Comparison of ENCODE assay signal across 14 cellular contexts in the genomic region with DNA sequence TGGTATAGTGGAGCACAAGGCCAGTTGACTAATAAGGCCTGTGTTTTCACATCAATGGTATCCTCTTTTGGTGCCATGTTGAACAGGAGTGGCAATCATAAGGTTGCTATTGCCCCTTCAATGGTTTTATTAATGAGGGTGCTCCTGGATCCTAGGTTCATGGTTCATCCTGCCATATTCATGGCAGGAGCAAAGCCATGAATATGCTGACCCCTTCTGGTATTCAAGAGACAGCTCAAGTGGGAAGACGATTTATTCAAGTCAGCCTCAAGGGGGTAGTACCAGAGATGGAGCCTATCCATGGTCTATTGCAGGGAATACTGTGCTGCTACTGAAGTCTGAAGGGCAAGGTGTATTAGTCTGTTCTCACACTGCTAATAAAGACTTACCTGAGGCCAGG. TPM values are rescaled to one million over a fixed set of nuclear protein-coding genes. Genes with fewer than 3 reads are reported as not detected.
DNase-seq lines count a peak whose midpoint lies in the region; TF ChIP-seq lines count a peak whose summit lies in the region.
"Had no signal": no experiment of that assay in that cellular context is flagged by ENCODE, and none has a peak within 500 bp of the region (broad histone marks: within the 10 kb centered on the region; RNA-seq: fewer than 3 reads in every experiment).

No MANE protein-coding gene starts in this region.

- TF ChIP-seq POLR2A in breast epithelium (IDR thresholded peaks at IDR 0.05) (no peak), transverse colon (IDR thresholded peaks at IDR 0.05) (no peak), prostate gland (IDR thresholded peaks at IDR 0.05) (no peak)

- CTCF ChIA-PET in mammary epithelial cell (lab: Charles Lee; ENCODE audit: low non-redundant PET) (no interaction called here), GM10248 (lab: Yijun Ruan, JAX) (interaction anchor here (1.4 kb wide), 1 partner anchor 41 kb away, joined by 3 read pairs; no protein-coding TSS in a partner anchor)

- H3K4me3 ChIP-seq in breast epithelium (no peak overlapping the region), mammary epithelial cell (replicated peaks in 1 of 3; ENCODE audit: insufficient read depth in 1 of 3, low read depth in 2 of 3, low read length in 3 of 3) (no peak overlapping the region), OCI-LY1 (ENCODE audit: low read depth, low read length, poor library complexity, severe bottlenecking) (no peak overlapping the region), fibroblast of mammary gland (ENCODE audit: control insufficient read depth, low read depth, low read length) (no peak overlapping the region), transverse colon (no peak overlapping the region), prostate gland (no peak overlapping the region)
- H3K4me3 ChIP-seq: gastrocnemius medialis, HAP-1 had no signal

- intact Hi-C loops in breast epithelium (cut with DNase I; ENCODE audit: low total_unique reads) (no loop called here), mammary epithelial cell (cut with micrococcal nuclease) (no loop called here), transverse colon (cut with DNase I; ENCODE audit: low total_unique reads) (no loop called here), prostate gland (cut with DNase I) (no loop called here)

- no peaks in the 10 kb centered on the region for H4K20me1 ChIP-seq in mammary epithelial cell (ENCODE audit: insufficient read depth, low read length)
- no peaks in the 10 kb centered on the region for H4K20me1 ChIP-seq in OCI-LY1 (ENCODE audit: insufficient read depth, low read length)

- H3K9me2 ChIP-seq in OCI-LY1 (ENCODE audit: low read depth, low read length): no peaks in the 10 kb centered on the region

- H3K27ac ChIP-seq in breast epithelium (peak overlapping the region; percentile 58 to 73), mammary epithelial cell (ENCODE audit: insufficient read depth, low read depth, low read length) (no peak overlapping the region), OCI-LY1 (ENCODE audit: low read depth, low read length, poor library complexity, severe bottlenecking) (no peak overlapping the region), transverse colon (no peak overlapping the region), prostate gland (no peak overlapping the region)

- WGBS in mammary epithelial cell (ENCODE audit: low coverage, missing lambda C conversion rate): 100% methylated on average over 1 of the region's 1 CpG
- 83% methylated on average over 1 of the region's 1 CpG; no CpG with 5 or more reads in 1 of the 2 donors for WGBS in transverse colon (ENCODE audit: low coverage in 1 of 2), 2 donors
- 82% methylated on average over 1 of the region's 1 CpG for WGBS in prostate gland

- no peaks in the 10 kb centered on the region for H3K9me3 ChIP-seq in breast epithelium
- H3K9me3 ChIP-seq in mammary epithelial cell (replicated peaks; ENCODE audit: insufficient read depth, low read length): no peaks in the 10 kb centered on the region
- no peaks in the 10 kb centered on the region for H3K9me3 ChIP-seq in OCI-LY1 (ENCODE audit: low read length)
- H3K9me3 ChIP-seq in transverse colon: no peaks in the 10 kb centered on the region
- no peaks in the 10 kb centered on the region for H3K9me3 ChIP-seq in prostate gland
- H3K9me3 ChIP-seq: gastrocnemius medialis, HAP-1 had no signal

- no peak for DNase-seq in breast epithelium (ENCODE audit: low spot score in 2 of 2)
- DNase-seq in mammary epithelial cell: no peak
- DNase-seq in fibroblast of mammary gland (ENCODE audit: low read depth): peak; percentile 22
- DNase-seq in transverse colon: no peak
- DNase-seq in GM10248 (ENCODE audit: extremely low spot score): no peak
- DNase-seq in NCI-H146 (lab: John Stamatoyannopoulos, UW): no peak
- no peak for DNase-seq in prostate gland (ENCODE audit: low spot score)
- DNase-seq: activated CD4-positive, alpha-beta T cell treated with anti-CD3 and anti-CD28 coated beads for 1 hour; dermis blood vessel endothelial cell; EL; gastrocnemius medialis; NCI-H1436 treated with DMSO at 0.1 percent for 48 hours had no signal

- no peak for TF ChIP-seq CTCF in breast epithelium (IDR thresholded peaks at IDR 0.05)
- TF ChIP-seq CTCF in mammary epithelial cell (conservative IDR thresholded peaks at IDR 0.05 in 1 of 2, IDR thresholded peaks at IDR 0.05 in 1 of 2; ENCODE audit: extremely low read depth in 1 of 2, insufficient read depth in 1 of 2, low read depth in 1 of 2, low read length in 2 of 2): peak in 1 of 2 donors; percentile 12
- peak; percentile 18; the same call in 1 of the 2 replicates for TF ChIP-seq CTCF in OCI-LY1 (IDR thresholded peaks at IDR 0.05; ENCODE audit: low read length)
- TF ChIP-seq CTCF in fibroblast of mammary gland (conservative IDR thresholded peaks at IDR 0.05; ENCODE audit: control insufficient read depth, insufficient read depth, low read depth, low read length): peak; percentile 16
- TF ChIP-seq CTCF in transverse colon (IDR thresholded peaks at IDR 0.05): peak in 3 of 5 experiments; percentile 11 to 49 (median 40)
- TF ChIP-seq CTCF in GM10248 (IDR thresholded peaks at IDR 0.05; ENCODE audit: control extremely low read depth, extremely low read depth, low read depth, missing control alignments): no peak
- TF ChIP-seq CTCF in prostate gland (IDR thresholded peaks at IDR 0.05): no peak

- H3K4me1 ChIP-seq in breast epithelium (no peaks in the 10 kb centered on the region), mammary epithelial cell (ENCODE audit: insufficient read depth, low read length) (no peaks in the 10 kb centered on the region), OCI-LY1 (ENCODE audit: insufficient read depth, low read length, severe bottlenecking) (peaks cover 8% of the 10 kb centered on the region), transverse colon (peaks cover 0 to 16% (median 0%) of the 10 kb centered on the region in 4 donors), prostate gland (replicated peaks) (no peaks in the 10 kb centered on the region)
- H3K4me1 ChIP-seq: gastrocnemius medialis, HAP-1 had no signal

- H2AFZ ChIP-seq in mammary epithelial cell (ENCODE audit: low read depth, low read length) (no peak overlapping the region), OCI-LY1 (ENCODE audit: low read length) (no peak overlapping the region)

- no peaks in the 10 kb centered on the region for H3F3A ChIP-seq in OCI-LY1 (ENCODE audit: insufficient read depth, low read length)

- in situ Hi-C loops in mammary epithelial cell (cut with MboI; ENCODE audit: low sequenced_read_pairs in 2 of 2): loop anchor here in 1 of 2 donors (25.0 kb wide), 1 partner anchor 179 kb away; the partner anchor contains the start of gene ABCA10
- in situ Hi-C loops in transverse colon (cut with MboI; ENCODE audit: low pct_ligation_motif_present in 1 of 4, low pct_unique_long_range_greater_than_20kb in 1 of 4, low sequenced_read_pairs in 3 of 4): no loop called here

- dilution Hi-C loops in mammary epithelial cell (cut with HindIII; ENCODE audit: low sequenced_read_pairs): no loop called here

- H3K4me2 ChIP-seq in mammary epithelial cell (ENCODE audit: insufficient read depth, low read depth, low read length): no peak overlapping the region
- no peak overlapping the region for H3K4me2 ChIP-seq in OCI-LY1 (ENCODE audit: low read length)

- TF ChIP-seq EP300 in transverse colon (IDR thresholded peaks at IDR 0.05; ENCODE audit: low read depth): no peak

- no TSS peak for BruUV-seq in mammary epithelial cell (replicated peaks; lab: Mats Ljungman, UMichigan)

- H3K36me3 ChIP-seq in breast epithelium: no peaks in the 10 kb centered on the region
- no peaks in the 10 kb centered on the region for H3K36me3 ChIP-seq in mammary epithelial cell (ENCODE audit: insufficient read depth, low read length)
- H3K36me3 ChIP-seq in OCI-LY1 (ENCODE audit: insufficient read depth, low read length): no peaks in the 10 kb centered on the region
- H3K36me3 ChIP-seq in transverse colon: no peaks in the 10 kb centered on the region
- H3K36me3 ChIP-seq in prostate gland: no peaks in the 10 kb centered on the region
- H3K36me3 ChIP-seq: HAP-1 had no signal

- POLR2A ChIA-PET in GM10248 (lab: Yijun Ruan, JAX): no interaction called here

- H3K79me2 ChIP-seq in mammary epithelial cell (ENCODE audit: insufficient read depth, low read length) (no peaks in the 10 kb centered on the region), OCI-LY1 (ENCODE audit: insufficient read depth, low read length) (no peaks in the 10 kb centered on the region)

- H3K9ac ChIP-seq in mammary epithelial cell (ENCODE audit: insufficient read depth, low read length): no peak overlapping the region
- H3K9ac ChIP-seq in OCI-LY1 (ENCODE audit: low read length): no peak overlapping the region

- H3K27me3 ChIP-seq in breast epithelium: no peaks in the 10 kb centered on the region
- H3K27me3 ChIP-seq in mammary epithelial cell (ENCODE audit: insufficient read depth, low read length): no peaks in the 10 kb centered on the region
- H3K27me3 ChIP-seq in OCI-LY1 (ENCODE audit: insufficient read depth, low read length): no peaks in the 10 kb centered on the region
- no peaks in the 10 kb centered on the region for H3K27me3 ChIP-seq in transverse colon
- no peaks in the 10 kb centered on the region for H3K27me3 ChIP-seq in prostate gland (replicated peaks; ENCODE audit: insufficient read depth)
- H3K27me3 ChIP-seq: gastrocnemius medialis had no signal

RNA-seq across cellular contexts. Expression of gene ABCA9, which starts 2.6 kb away (rescaled TPM):
- total RNA-seq in breast epithelium (10 to 100 TPM; 18.0 to 92.7 (median 56.7) TPM), mammary epithelial cell (1 to 10 TPM in 1 of 2 donors, under 1 TPM in 1; 0.31 to 1.8 TPM), transverse colon (10 to 100 TPM in 2 of 4 donors, 1 to 10 TPM in 2; 5.8 to 23.8 (median 13.9) TPM), prostate gland (1 to 10 TPM in 1 of 2 donors, under 1 TPM in 1; 0.41 to 5.6 TPM)
- 0.02 TPM for polyA plus RNA-seq in mammary epithelial cell
- polyA minus RNA-seq in mammary epithelial cell: not detected

Comparison
In these comparisons a context has a peak if more than half of its experiments do, and no peak if none do; other contexts are left out.
1. H3K27ac ChIP-seq: peak in breast epithelium (2 of 2); none in mammary epithelial cell (single experiment), OCI-LY1 (single experiment), transverse colon (0 of 4) and prostate gland (0 of 2).
2. CTCF ChIP-seq: peak in OCI-LY1 (single experiment), fibroblast of mammary gland (single experiment) and transverse colon (3 of 5); none in breast epithelium (0 of 3), GM10248 (single experiment) and prostate gland (0 of 4).